ENCODE assay signal across 19 cellular contexts in genomic region chr4:173991321-173991720, GRCh38.
"Had no signal": no experiment of that assay in that cellular context is flagged by ENCODE, and none has a peak within 500 bp of the region (broad histone marks: within the 10 kb centered on the region; RNA-seq: fewer than 3 reads in every experiment).

No MANE protein-coding gene starts in this region.

- DNase-seq: activated CD4-positive, alpha-beta T cell treated with anti-CD3 and anti-CD28 coated beads, Interleukin-2, amount 50 U/mL, for 1 hour; activated CD8-positive, alpha-beta memory T cell treated with anti-CD3 and anti-CD28 coated beads for 24 hours; activated naive CD8-positive, alpha-beta T cell treated with anti-CD3 and anti-CD28 coated beads for 36 hours; anterior cingulate cortex; brain microvascular endothelial cell; cerebellar nuclear complex; effector CD8-positive, alpha-beta T cell; foreskin keratinocyte; mammary epithelial cell; posterior cingulate gyrus; small intestine; stimulated activated CD4-positive, alpha-beta T cell treated with anti-CD3 and anti-CD28 coated beads, Interleukin-4, amount 100 ng/mL, for 4 hours; stimulated activated CD8-positive, alpha-beta memory T cell treated with anti-CD3 and anti-CD28 coated beads, Interleukin-4, amount 100 ng/mL, for 48 hours; stimulated activated naive CD8-positive, alpha-beta T cell treated with anti-CD3 and anti-CD28 coated beads, Interleukin-15, Interleukin-2, amounts not matched to agents 100 U/mL and 50 U/mL, for 24 hours; T-cell; T-helper 9 cell; upper lobe of right lung had no signal

- H3K27me3 ChIP-seq: brain microvascular endothelial cell, foreskin keratinocyte had no signal

- H3K4me3 ChIP-seq: upper lobe of right lung had no signal

- H3K4me1 ChIP-seq: foreskin keratinocyte, upper lobe of right lung had no signal

- ATAC-seq: activated CD4-positive, CD25-positive, alpha-beta regulatory T cell treated with anti-CD3 and anti-CD28 coated beads, Interleukin-2, amount 50 U/mL, for 24 hours; foreskin keratinocyte; natural killer cell treated with Interleukin-12 subunit alpha and Interleukin-12 subunit beta and Interleukin-15 and Interleukin-18, amount 100 ng/mL, for 72 hours; stimulated activated naive CD8-positive, alpha-beta T cell treated with anti-CD3 and anti-CD28 coated beads, Interleukin-15, Interleukin-2, amounts not matched to agents 100 U/mL and 50 U/mL, for 24 hours; T-cell; upper lobe of right lung had no signal

- H3K9me3 ChIP-seq: upper lobe of right lung had no signal

- H3K27ac ChIP-seq: brain microvascular endothelial cell, foreskin keratinocyte, upper lobe of right lung had no signal

- H3K36me3 ChIP-seq: brain microvascular endothelial cell, upper lobe of right lung had no signal
